Comparison of ENCODE assay signal across 14 cellular contexts in genomic region chr6:39979461-39980328, GRCh38.
"Had no signal": no experiment of that assay in that cellular context is flagged by ENCODE, and none has a peak within 500 bp of the region (broad histone marks: within the 10 kb centered on the region; RNA-seq: fewer than 3 reads in every experiment).

No MANE protein-coding gene starts in this region.

- H3K4me3 ChIP-seq: cardiac muscle cell, heart right ventricle, skin epidermis had no signal

- H3K9me3 ChIP-seq: heart right ventricle had no signal

- H3K27ac ChIP-seq: cardiac muscle cell, skin epidermis had no signal

- H3K36me3 ChIP-seq: cardiac muscle cell, heart right ventricle had no signal

- DNase-seq: activated CD8-positive, alpha-beta memory T cell treated with anti-CD3 and anti-CD28 coated beads, Interleukin-2, amount 50 U/mL, for 4 hours; activated CD8-positive, alpha-beta T cell treated with anti-CD3 and anti-CD28 coated beads for 36 hours; activated naive CD4-positive, alpha-beta T cell; endodermal cell; erythroblast; foreskin melanocyte; heart right ventricle; mesendoderm; stimulated activated CD4-positive, alpha-beta T cell treated with anti-CD3 and anti-CD28 coated beads, Interleukin-4, amount 100 ng/mL, for 4 hours; stimulated activated naive CD8-positive, alpha-beta T cell treated with anti-CD3 and anti-CD28 coated beads, Interleukin-15, amount 100 ng/mL, for 72 hours; T1000; trophoblast cell had no signal

- H3K27me3 ChIP-seq: cardiac muscle cell had no signal
